Comparison of ENCODE assay signal across 8 cellular contexts in the genomic region with DNA sequence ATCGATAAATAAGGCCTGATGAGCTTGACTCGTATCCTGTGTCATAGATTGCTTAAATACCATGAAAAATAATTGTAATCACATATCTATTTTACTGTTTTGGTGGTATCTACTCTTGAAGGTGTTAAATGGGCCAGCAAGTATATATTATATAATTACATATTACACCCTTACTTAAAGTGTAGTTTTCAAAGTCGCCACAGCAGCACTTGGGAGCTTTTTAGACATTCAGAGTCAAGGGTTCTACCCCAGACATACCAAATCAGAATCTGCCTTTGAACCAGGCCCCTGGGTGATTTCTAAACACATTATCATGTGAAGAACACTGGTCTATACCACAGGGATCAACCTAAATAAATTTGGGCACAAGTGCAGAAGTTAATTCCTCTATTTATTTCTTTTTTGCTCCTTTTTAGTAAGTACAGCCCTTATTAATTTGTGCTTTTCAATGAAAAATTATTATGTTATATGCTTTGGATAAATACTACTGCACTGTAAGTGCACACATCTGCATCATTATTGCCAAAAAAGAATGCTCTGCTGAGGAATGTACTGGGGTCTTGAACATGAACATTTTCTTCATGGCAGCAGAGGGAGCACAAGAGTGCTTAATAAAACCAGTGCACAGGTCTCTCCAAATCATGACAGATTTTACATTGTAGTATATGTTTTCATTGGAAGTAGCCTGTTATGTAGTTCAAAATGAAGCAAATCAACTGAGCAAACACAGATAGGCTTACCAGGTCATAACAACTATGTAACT. TPM values are rescaled to one million over a fixed set of nuclear protein-coding genes. Genes with fewer than 3 reads are reported as not detected.
DNase-seq lines count a peak whose midpoint lies in the region; ATAC-seq and TF ChIP-seq lines count a peak whose summit lies in the region.

No MANE protein-coding gene starts in this region.

- in situ Hi-C loops in SK-MEL-5 (cut with HindIII; ENCODE audit: low pct_unique_long_range_greater_than_20kb, low sequenced_read_pairs) = no loop called here

- H3K4me1 ChIP-seq in left ventricle myocardium inferior (peaks cover 73% of the 10 kb centered on the region), left lung (peaks cover 13 to 68% of the 10 kb centered on the region in 2 donors)

- H3K27ac ChIP-seq in left ventricle myocardium inferior (replicated peaks) (peak overlapping the region; percentile 99), left lung (no peak overlapping the region)

- peak overlapping the region; percentile 97 for H3K4me3 ChIP-seq in left ventricle myocardium inferior
- no peak overlapping the region for H3K4me3 ChIP-seq in left lung

- no peaks in the 10 kb centered on the region for H3K36me3 ChIP-seq in left ventricle myocardium inferior
- H3K36me3 ChIP-seq in left lung = no peaks in the 10 kb centered on the region

- DNase-seq in left ventricle myocardium inferior = no peak
- DNase-seq in cardiac septum (ENCODE audit: low spot score) = no peak
- peak; percentile 73 for DNase-seq in SK-MEL-5 (ENCODE audit: low read depth, low spot score)
- DNase-seq in fibroblast of peridontal ligament (ENCODE audit: extremely low read depth) = peak; percentile 84
- no peak for DNase-seq in putamen (ENCODE audit: low spot score)
- DNase-seq in left lung = no peak

- intact Hi-C loops in left ventricle myocardium inferior (cut with micrococcal nuclease) = loop anchor here (5.0 to 10.0 kb wide), 3 partner anchors 200 to 432 kb away; no protein-coding TSS in a partner anchor
- intact Hi-C loops in cardiac septum (cut with DNase I) = loop anchor here (5.0 to 10.0 kb wide), 4 partner anchors 222 to 520 kb away; no protein-coding TSS in a partner anchor
- intact Hi-C loops in left lung (cut with DNase I) = loop anchor here (5.0 to 10.0 kb wide), 4 partner anchors 252 to 430 kb away; no protein-coding TSS in a partner anchor

- H3K9me3 ChIP-seq in left ventricle myocardium inferior (replicated peaks) (no peaks in the 10 kb centered on the region), left lung (no peaks in the 10 kb centered on the region)

- TF ChIP-seq CTCF in left ventricle myocardium inferior (IDR thresholded peaks at IDR 0.05; ENCODE audit: borderline replicate concordance) (peak; percentile 59), left lung (IDR thresholded peaks at IDR 0.05) (peak in 1 of 2 donors; percentile 21)

- H3K27me3 ChIP-seq in left ventricle myocardium inferior (ENCODE audit: low read depth) (no peaks in the 10 kb centered on the region), left lung (no peaks in the 10 kb centered on the region)

- ATAC-seq in GM21423 (IDR thresholded peaks at IDR 0.05; ENCODE audit: unreplicated experiment) = no peak
- no peak for ATAC-seq in HG02852 (IDR thresholded peaks at IDR 0.05; ENCODE audit: unreplicated experiment)
- ATAC-seq in left lung = no peak

RNA-seq across cellular contexts. Expression of gene ATXN1, which starts 3.1 kb away (rescaled TPM):
- total RNA-seq in left ventricle myocardium inferior = 41.5 TPM
- total RNA-seq in cardiac septum = 40.2 TPM
- total RNA-seq in SK-MEL-5 (2014; rRNA removed; shearing (Covaris generic)) = 13.4 and 17.2 TPM in 2 replicates
- 9.8 and 20.6 TPM in 2 replicates for polyA plus RNA-seq in SK-MEL-5 (2015; cell fraction: cytosol; rRNA removed)
- polyA plus RNA-seq in SK-MEL-5 (2015; cell fraction: nucleus; rRNA removed) = 36.2 and 46.0 TPM in 2 replicates
- total RNA-seq in left lung = 10 to 100 TPM; 52.5 to 67.4 TPM

Comparison
In these comparisons a context has a peak if more than half of its experiments do, and no peak if none do; other contexts are left out.
1. DNase-seq: peak in SK-MEL-5 (single experiment) and fibroblast of peridontal ligament (single experiment); none in left ventricle myocardium inferior (single experiment), cardiac septum (single experiment), putamen (single experiment) and left lung (0 of 2).